Comparison of ENCODE assay signal across 28 cellular contexts in the genomic region with DNA sequence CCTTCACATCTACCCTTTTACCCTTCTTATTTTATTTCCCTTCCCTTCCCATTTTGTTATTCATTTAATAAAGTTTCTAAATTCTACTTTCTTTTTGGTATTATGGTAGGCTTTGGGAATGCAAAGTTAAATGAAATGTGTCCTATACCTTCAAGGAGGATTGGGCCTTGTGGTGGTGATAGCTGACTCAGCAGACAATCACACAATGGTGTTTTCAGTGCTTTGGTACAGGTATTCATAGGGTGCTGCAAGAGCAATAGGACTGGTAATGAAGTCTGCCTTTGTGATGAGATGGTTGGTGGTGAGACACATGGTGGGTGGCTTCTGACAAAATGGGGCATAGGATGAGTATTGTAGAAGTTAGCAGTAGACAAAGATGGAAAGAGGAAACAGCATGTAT.
"Had no signal": no experiment of that assay in that cellular context is flagged by ENCODE, and none has a peak within 500 bp of the region (broad histone marks: within the 10 kb centered on the region; RNA-seq: fewer than 3 reads in every experiment).

No MANE protein-coding gene starts in this region.

- H3K9me3 ChIP-seq: ovary, psoas muscle, spleen, suprapubic skin, testis, tibial artery, transverse colon, upper lobe of right lung, vagina had no signal

- H3K4me1 ChIP-seq: neural progenitor cell, parathyroid adenoma, spleen, testis, tibial artery, transverse colon, upper lobe of right lung had no signal

- H3K4me2 ChIP-seq: neural progenitor cell, smooth muscle cell had no signal

- H3K4me3 ChIP-seq: neural progenitor cell, ovary, psoas muscle, skin epidermis, smooth muscle cell, spleen, suprapubic skin, testis, tibial artery, transverse colon, upper lobe of right lung, vagina had no signal

- H3K27ac ChIP-seq: neural progenitor cell, ovary, parathyroid adenoma, psoas muscle, skin epidermis, spleen, suprapubic skin, testis, tibial artery, transverse colon, upper lobe of right lung, vagina had no signal

- ATAC-seq: natural killer cell; psoas muscle; right cardiac atrium; sciatic nerve; stimulated activated memory B cell treated with anti-CD40 and anti-IgM and Interleukin-4, amounts not matched to agents 10 μg/mL and 1 μg/mL and 100 μg/mL, for 72 hours; stimulated activated naive CD8-positive, alpha-beta T cell treated with anti-CD3 and anti-CD28 coated beads, Interleukin-15, amount 100 ng/mL, for 72 hours; stimulated activated naive CD8-positive, alpha-beta T cell treated with anti-CD3 and anti-CD28 coated beads, Interleukin-15, Interleukin-2, amounts not matched to agents 100 U/mL and 50 U/mL, for 24 hours; upper lobe of right lung had no signal

- DNase-seq: natural killer cell; occipital lobe; ovary; posterior cingulate gyrus; psoas muscle; right cardiac atrium; spleen; stimulated activated CD4-positive, alpha-beta T cell treated with anti-CD3 and anti-CD28 coated beads, Interleukin-12 subunit alpha, Interleukin-12 subunit beta, amount 100 ng/mL, for 4 hours; stimulated activated CD4-positive, alpha-beta T cell treated with anti-CD3 and anti-CD28 coated beads, Interleukin-1b, Interleukin-23, amount 100 ng/mL, for 48 hours; stimulated activated CD4-positive, alpha-beta T cell treated with anti-CD3 and anti-CD28 coated beads, Interleukin-4, amount 100 ng/mL, for 1 hour; stimulated activated CD4-positive, alpha-beta T cell treated with anti-CD3 and anti-CD28 coated beads, Interleukin-4, amount 100 ng/mL, for 4 hours; stimulated activated CD8-positive, alpha-beta memory T cell treated with anti-CD3 and anti-CD28 coated beads, Interleukin-4, amount 100 ng/mL, for 48 hours; stimulated activated naive CD4-positive, alpha-beta T cell; stimulated activated naive CD8-positive, alpha-beta T cell treated with anti-CD3 and anti-CD28 coated beads, Interleukin-15, amount 100 ng/mL, for 72 hours; stimulated activated naive CD8-positive, alpha-beta T cell treated with anti-CD3 and anti-CD28 coated beads, Interleukin-15, Interleukin-2, amounts not matched to agents 100 U/mL and 50 U/mL, for 24 hours; substantia nigra; testis; tibial artery; transverse colon; upper lobe of right lung had no signal
